1 cellular context compared by ENCODE assay signal in the genomic region with DNA sequence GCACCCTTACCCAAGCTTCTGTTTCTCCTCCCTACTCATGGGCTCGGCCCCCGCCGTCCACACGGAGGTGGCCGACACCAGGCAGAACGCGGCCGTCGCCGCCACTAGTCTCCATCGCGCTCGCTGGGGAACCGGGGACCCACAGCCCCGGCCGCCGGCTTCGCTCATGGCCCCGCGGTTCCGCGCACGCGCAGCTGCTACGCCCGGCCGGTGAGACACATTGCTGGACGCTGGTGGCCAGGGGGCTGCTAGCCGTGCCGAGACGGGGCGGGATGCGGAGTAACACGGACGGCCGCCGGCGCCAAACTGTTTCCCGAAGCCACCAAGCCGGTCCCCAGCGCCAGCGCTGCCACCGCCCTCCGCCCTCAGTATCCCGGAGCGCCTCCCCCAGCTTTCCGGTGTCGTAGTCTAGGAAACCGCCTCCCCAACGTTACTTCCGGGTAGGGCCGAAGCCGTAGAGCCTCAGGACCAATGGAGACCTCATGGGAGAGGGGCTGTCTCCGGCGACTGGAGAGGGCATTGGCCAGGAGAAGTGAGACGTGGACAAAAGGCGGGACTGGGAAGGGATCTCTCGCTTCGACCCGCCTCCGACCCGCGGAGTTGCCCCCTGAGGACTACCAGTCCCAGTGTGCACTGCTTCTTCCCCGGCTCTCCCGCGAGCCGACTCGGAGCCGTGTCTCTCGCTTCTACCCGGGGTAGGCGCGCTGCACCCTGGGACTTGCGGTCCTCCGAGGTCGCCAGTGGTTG.
TF ChIP-seq lines count a peak whose summit lies in the region.

A gene with protein sequence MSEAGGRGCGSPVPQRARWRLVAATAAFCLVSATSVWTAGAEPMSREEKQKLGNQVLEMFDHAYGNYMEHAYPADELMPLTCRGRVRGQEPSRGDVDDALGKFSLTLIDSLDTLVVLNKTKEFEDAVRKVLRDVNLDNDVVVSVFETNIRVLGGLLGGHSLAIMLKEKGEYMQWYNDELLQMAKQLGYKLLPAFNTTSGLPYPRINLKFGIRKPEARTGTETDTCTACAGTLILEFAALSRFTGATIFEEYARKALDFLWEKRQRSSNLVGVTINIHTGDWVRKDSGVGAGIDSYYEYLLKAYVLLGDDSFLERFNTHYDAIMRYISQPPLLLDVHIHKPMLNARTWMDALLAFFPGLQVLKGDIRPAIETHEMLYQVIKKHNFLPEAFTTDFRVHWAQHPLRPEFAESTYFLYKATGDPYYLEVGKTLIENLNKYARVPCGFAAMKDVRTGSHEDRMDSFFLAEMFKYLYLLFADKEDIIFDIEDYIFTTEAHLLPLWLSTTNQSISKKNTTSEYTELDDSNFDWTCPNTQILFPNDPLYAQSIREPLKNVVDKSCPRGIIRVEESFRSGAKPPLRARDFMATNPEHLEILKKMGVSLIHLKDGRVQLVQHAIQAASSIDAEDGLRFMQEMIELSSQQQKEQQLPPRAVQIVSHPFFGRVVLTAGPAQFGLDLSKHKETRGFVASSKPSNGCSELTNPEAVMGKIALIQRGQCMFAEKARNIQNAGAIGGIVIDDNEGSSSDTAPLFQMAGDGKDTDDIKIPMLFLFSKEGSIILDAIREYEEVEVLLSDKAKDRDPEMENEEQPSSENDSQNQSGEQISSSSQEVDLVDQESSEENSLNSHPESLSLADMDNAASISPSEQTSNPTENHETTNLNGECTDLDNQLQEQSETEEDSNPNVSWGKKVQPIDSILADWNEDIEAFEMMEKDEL (minus strand): TSS at position 380 of the 747 bp plus-strand sequence. CDS start 212 bp downstream, at position 168.

TF ChIP-seq in K562, 482 proteins besides CTCF, POLR2A, EP300 and RAD21 (continued from another document and continues in another):
- TF ChIP-seq, protein P1, sequence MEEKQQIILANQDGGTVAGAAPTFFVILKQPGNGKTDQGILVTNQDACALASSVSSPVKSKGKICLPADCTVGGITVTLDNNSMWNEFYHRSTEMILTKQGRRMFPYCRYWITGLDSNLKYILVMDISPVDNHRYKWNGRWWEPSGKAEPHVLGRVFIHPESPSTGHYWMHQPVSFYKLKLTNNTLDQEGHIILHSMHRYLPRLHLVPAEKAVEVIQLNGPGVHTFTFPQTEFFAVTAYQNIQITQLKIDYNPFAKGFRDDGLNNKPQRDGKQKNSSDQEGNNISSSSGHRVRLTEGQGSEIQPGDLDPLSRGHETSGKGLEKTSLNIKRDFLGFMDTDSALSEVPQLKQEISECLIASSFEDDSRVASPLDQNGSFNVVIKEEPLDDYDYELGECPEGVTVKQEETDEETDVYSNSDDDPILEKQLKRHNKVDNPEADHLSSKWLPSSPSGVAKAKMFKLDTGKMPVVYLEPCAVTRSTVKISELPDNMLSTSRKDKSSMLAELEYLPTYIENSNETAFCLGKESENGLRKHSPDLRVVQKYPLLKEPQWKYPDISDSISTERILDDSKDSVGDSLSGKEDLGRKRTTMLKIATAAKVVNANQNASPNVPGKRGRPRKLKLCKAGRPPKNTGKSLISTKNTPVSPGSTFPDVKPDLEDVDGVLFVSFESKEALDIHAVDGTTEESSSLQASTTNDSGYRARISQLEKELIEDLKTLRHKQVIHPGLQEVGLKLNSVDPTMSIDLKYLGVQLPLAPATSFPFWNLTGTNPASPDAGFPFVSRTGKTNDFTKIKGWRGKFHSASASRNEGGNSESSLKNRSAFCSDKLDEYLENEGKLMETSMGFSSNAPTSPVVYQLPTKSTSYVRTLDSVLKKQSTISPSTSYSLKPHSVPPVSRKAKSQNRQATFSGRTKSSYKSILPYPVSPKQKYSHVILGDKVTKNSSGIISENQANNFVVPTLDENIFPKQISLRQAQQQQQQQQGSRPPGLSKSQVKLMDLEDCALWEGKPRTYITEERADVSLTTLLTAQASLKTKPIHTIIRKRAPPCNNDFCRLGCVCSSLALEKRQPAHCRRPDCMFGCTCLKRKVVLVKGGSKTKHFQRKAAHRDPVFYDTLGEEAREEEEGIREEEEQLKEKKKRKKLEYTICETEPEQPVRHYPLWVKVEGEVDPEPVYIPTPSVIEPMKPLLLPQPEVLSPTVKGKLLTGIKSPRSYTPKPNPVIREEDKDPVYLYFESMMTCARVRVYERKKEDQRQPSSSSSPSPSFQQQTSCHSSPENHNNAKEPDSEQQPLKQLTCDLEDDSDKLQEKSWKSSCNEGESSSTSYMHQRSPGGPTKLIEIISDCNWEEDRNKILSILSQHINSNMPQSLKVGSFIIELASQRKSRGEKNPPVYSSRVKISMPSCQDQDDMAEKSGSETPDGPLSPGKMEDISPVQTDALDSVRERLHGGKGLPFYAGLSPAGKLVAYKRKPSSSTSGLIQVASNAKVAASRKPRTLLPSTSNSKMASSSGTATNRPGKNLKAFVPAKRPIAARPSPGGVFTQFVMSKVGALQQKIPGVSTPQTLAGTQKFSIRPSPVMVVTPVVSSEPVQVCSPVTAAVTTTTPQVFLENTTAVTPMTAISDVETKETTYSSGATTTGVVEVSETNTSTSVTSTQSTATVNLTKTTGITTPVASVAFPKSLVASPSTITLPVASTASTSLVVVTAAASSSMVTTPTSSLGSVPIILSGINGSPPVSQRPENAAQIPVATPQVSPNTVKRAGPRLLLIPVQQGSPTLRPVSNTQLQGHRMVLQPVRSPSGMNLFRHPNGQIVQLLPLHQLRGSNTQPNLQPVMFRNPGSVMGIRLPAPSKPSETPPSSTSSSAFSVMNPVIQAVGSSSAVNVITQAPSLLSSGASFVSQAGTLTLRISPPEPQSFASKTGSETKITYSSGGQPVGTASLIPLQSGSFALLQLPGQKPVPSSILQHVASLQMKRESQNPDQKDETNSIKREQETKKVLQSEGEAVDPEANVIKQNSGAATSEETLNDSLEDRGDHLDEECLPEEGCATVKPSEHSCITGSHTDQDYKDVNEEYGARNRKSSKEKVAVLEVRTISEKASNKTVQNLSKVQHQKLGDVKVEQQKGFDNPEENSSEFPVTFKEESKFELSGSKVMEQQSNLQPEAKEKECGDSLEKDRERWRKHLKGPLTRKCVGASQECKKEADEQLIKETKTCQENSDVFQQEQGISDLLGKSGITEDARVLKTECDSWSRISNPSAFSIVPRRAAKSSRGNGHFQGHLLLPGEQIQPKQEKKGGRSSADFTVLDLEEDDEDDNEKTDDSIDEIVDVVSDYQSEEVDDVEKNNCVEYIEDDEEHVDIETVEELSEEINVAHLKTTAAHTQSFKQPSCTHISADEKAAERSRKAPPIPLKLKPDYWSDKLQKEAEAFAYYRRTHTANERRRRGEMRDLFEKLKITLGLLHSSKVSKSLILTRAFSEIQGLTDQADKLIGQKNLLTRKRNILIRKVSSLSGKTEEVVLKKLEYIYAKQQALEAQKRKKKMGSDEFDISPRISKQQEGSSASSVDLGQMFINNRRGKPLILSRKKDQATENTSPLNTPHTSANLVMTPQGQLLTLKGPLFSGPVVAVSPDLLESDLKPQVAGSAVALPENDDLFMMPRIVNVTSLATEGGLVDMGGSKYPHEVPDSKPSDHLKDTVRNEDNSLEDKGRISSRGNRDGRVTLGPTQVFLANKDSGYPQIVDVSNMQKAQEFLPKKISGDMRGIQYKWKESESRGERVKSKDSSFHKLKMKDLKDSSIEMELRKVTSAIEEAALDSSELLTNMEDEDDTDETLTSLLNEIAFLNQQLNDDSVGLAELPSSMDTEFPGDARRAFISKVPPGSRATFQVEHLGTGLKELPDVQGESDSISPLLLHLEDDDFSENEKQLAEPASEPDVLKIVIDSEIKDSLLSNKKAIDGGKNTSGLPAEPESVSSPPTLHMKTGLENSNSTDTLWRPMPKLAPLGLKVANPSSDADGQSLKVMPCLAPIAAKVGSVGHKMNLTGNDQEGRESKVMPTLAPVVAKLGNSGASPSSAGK (IDR thresholded peaks at IDR 0.05) = no peak
- TF ChIP-seq CSDE1 (IDR thresholded peaks at IDR 0.05) (peak in 1 of 2 experiments; percentile 45; a peak in 2 of 4 replicates), HDAC1 (IDR thresholded peaks at IDR 0.05) (peak in 1 of 2 experiments; percentile 75; a peak in 2 of 4 replicates), LCOR (CRISPR knock-in tag; IDR thresholded peaks at IDR 0.05) (no peak; the same call in none of the 2 replicates), TAL1 (IDR thresholded peaks at IDR 0.05) (no peak), PHF20 (IDR thresholded peaks at IDR 0.05; ENCODE audit: partially characterized antibody) (no peak), ZBTB17 (CRISPR knock-in tag; IDR thresholded peaks at IDR 0.05) (0 out of 2 replicates have a peak, but pooled peaks have one; percentile 46), SIN3B (IDR thresholded peaks at IDR 0.05; ENCODE audit: low read depth) (peak; percentile 8; the same call in 1 of the 2 replicates), NBN (IDR thresholded peaks at IDR 0.05; ENCODE audit: low read depth) (no peak), MYBL2 (IDR thresholded peaks at IDR 0.05; ENCODE audit: low read depth) (no peak), MYBL2 (CRISPR knock-in tag; IDR thresholded peaks at IDR 0.05; ENCODE audit: borderline replicate concordance) (no peak), CTBP1 (IDR thresholded peaks at IDR 0.05; ENCODE audit: borderline replicate concordance) (no peak; the same call in none of the 2 replicates), HDGF (IDR thresholded peaks at IDR 0.05) (no peak), XRCC4 (IDR thresholded peaks at IDR 0.05; ENCODE audit: extremely low read depth, insufficient read depth, insufficient read length) (no peak), DMBX1 (CRISPR knock-in tag; IDR thresholded peaks at IDR 0.05; ENCODE audit: borderline replicate concordance) (no peak), ZNF551 (CRISPR knock-in tag; IDR thresholded peaks at IDR 0.05) (no peak), HDAC8 (tag; IDR thresholded peaks at IDR 0.05) (no peak), HEY1 (CRISPR knock-in tag; IDR thresholded peaks at IDR 0.05; ENCODE audit: borderline replicate concordance) (no peak), ZBTB8A (IDR thresholded peaks at IDR 0.05; ENCODE audit: partially characterized antibody) (no peak), ZBTB1 (CRISPR knock-in tag; IDR thresholded peaks at IDR 0.05; ENCODE audit: borderline replicate concordance, low read depth) (0 out of 2 replicates have a peak, but pooled peaks have one; percentile 64), ETS2 (tag; IDR thresholded peaks at IDR 0.05; ENCODE audit: borderline replicate concordance, poor library complexity, severe bottlenecking) (no peak), SREBF1 (IDR thresholded peaks at IDR 0.05; ENCODE audit: borderline replicate concordance, low read depth, low read length) (no peak), NR2C1 (IDR thresholded peaks at IDR 0.05) (peak; percentile 81), NR2C1 (tag; IDR thresholded peaks at IDR 0.05) (peak; percentile 90), NONO (IDR thresholded peaks at IDR 0.05; ENCODE audit: low read depth in 2 of 2, low read length in 1 of 2) (peak in 1 of 2 experiments; percentile 80; a peak in 2 of 4 replicates), KAT7 (CRISPR knock-in tag; IDR thresholded peaks at IDR 0.05; ENCODE audit: borderline replicate concordance) (no peak; the same call in 1 of the 2 replicates), KAT8 (IDR thresholded peaks at IDR 0.05; ENCODE audit: low read depth) (no peak), DIDO1 (tag; IDR thresholded peaks at IDR 0.05; ENCODE audit: low read depth) (no peak), RB1 (IDR thresholded peaks at IDR 0.05; ENCODE audit: low read depth) (peak; percentile 81), TARDBP (IDR thresholded peaks at IDR 0.05) (no peak), NEUROD1 (IDR thresholded peaks at IDR 0.05; ENCODE audit: borderline replicate concordance, low read depth, low read length, partially characterized antibody) (peak; percentile 93), RFX7 (CRISPR knock-in tag; IDR thresholded peaks at IDR 0.05) (no peak)
- TF ChIP-seq, protein P2, sequence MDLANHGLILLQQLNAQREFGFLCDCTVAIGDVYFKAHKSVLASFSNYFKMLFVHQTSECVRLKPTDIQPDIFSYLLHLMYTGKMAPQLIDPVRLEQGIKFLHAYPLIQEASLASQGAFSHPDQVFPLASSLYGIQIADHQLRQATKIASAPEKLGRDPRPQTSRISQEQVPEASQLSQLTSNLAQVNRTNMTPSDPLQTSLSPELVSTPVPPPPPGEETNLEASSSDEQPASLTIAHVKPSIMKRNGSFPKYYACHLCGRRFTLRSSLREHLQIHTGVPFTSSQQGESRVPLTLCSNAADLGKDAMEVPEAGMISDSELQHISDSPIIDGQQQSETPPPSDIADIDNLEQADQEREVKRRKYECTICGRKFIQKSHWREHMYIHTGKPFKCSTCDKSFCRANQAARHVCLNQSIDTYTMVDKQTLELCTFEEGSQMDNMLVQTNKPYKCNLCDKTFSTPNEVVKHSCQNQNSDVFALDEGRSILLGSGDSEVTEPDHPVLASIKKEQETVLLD (IDR thresholded peaks at IDR 0.05) = no peak
- TF ChIP-seq, protein P3, sequence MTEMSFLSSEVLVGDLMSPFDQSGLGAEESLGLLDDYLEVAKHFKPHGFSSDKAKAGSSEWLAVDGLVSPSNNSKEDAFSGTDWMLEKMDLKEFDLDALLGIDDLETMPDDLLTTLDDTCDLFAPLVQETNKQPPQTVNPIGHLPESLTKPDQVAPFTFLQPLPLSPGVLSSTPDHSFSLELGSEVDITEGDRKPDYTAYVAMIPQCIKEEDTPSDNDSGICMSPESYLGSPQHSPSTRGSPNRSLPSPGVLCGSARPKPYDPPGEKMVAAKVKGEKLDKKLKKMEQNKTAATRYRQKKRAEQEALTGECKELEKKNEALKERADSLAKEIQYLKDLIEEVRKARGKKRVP (CRISPR knock-in tag; IDR thresholded peaks at IDR 0.05) = peak; percentile 65; the same call in 1 of the 2 replicates
- TF ChIP-seq, protein P4, sequence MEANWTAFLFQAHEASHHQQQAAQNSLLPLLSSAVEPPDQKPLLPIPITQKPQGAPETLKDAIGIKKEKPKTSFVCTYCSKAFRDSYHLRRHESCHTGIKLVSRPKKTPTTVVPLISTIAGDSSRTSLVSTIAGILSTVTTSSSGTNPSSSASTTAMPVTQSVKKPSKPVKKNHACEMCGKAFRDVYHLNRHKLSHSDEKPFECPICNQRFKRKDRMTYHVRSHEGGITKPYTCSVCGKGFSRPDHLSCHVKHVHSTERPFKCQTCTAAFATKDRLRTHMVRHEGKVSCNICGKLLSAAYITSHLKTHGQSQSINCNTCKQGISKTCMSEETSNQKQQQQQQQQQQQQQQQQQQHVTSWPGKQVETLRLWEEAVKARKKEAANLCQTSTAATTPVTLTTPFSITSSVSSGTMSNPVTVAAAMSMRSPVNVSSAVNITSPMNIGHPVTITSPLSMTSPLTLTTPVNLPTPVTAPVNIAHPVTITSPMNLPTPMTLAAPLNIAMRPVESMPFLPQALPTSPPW (CRISPR knock-in tag; IDR thresholded peaks at IDR 0.05) = peak; percentile 72
- TF ChIP-seq, protein P5, sequence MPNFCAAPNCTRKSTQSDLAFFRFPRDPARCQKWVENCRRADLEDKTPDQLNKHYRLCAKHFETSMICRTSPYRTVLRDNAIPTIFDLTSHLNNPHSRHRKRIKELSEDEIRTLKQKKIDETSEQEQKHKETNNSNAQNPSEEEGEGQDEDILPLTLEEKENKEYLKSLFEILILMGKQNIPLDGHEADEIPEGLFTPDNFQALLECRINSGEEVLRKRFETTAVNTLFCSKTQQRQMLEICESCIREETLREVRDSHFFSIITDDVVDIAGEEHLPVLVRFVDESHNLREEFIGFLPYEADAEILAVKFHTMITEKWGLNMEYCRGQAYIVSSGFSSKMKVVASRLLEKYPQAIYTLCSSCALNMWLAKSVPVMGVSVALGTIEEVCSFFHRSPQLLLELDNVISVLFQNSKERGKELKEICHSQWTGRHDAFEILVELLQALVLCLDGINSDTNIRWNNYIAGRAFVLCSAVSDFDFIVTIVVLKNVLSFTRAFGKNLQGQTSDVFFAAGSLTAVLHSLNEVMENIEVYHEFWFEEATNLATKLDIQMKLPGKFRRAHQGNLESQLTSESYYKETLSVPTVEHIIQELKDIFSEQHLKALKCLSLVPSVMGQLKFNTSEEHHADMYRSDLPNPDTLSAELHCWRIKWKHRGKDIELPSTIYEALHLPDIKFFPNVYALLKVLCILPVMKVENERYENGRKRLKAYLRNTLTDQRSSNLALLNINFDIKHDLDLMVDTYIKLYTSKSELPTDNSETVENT (CRISPR knock-in tag; IDR thresholded peaks at IDR 0.05) = peak; percentile 92
